Comparison of ENCODE assay signal across 7 cellular contexts in genomic region chr1:231419147-231419546, GRCh38. TPM values are rescaled to one million over a fixed set of nuclear protein-coding genes. Genes with fewer than 3 reads are reported as not detected.
DNase-seq lines count a peak whose midpoint lies in the region; ATAC-seq and TF ChIP-seq lines count a peak whose summit lies in the region.

No MANE protein-coding gene starts in this region.

- 25% methylated on average over 1 of the region's 1 CpG for WGBS in right cardiac atrium

- intact Hi-C loops in activated CD4-positive, alpha-beta memory T cell treated with anti-CD3 and anti-CD28 coated beads for 36 hours (cut with micrococcal nuclease) = loop anchor here (1.0 to 2.0 kb wide), 2 partner anchors 9 to 28 kb away; no protein-coding TSS in a partner anchor
- intact Hi-C loops in right cardiac atrium (cut with DNase I) = loop anchor here in 2 of 4 donors (10.0 kb wide), 2 partner anchors 54 to 64 kb away; no protein-coding TSS in a partner anchor

- H3K4me3 Mint-ChIP-seq in activated CD4-positive, alpha-beta memory T cell treated with anti-CD3 and anti-CD28 coated beads for 36 hours = peak overlapping the region; percentile 84
- H3K4me3 Mint-ChIP-seq in stimulated activated effector memory CD8-positive, alpha-beta T cell treated with anti-CD3 and anti-CD28 coated beads, Interleukin-12 subunit alpha, Interleukin-12 subunit beta, amount 100 ng/mL, for 72 hours = peak overlapping the region; percentile 82

- H3K4me1 ChIP-seq in right cardiac atrium (ENCODE audit: control insufficient read depth, insufficient read depth, low read length) = peaks cover 2% of the 10 kb centered on the region
- H3K4me1 ChIP-seq in foreskin keratinocyte = peaks cover 29% of the 10 kb centered on the region

- peaks cover 48% of the 10 kb centered on the region for H3K4me1 Mint-ChIP-seq in activated CD4-positive, alpha-beta memory T cell treated with anti-CD3 and anti-CD28 coated beads for 36 hours (ENCODE audit: low read depth)
- H3K4me1 Mint-ChIP-seq in stimulated activated effector memory CD8-positive, alpha-beta T cell treated with anti-CD3 and anti-CD28 coated beads, Interleukin-12 subunit alpha, Interleukin-12 subunit beta, amount 100 ng/mL, for 72 hours = peaks cover 39% of the 10 kb centered on the region

- POLR2A ChIA-PET in activated CD4-positive, alpha-beta memory T cell treated with anti-CD3 and anti-CD28 coated beads for 36 hours (lab: Charles Lee) = no interaction called here

- H3K9me3 ChIP-seq in right cardiac atrium (ENCODE audit: control insufficient read depth, low read length) = no peaks in the 10 kb centered on the region

- peaks cover 8% of the 10 kb centered on the region for H3K36me3 Mint-ChIP-seq in activated CD4-positive, alpha-beta memory T cell treated with anti-CD3 and anti-CD28 coated beads for 36 hours
- peaks cover 62% of the 10 kb centered on the region for H3K36me3 Mint-ChIP-seq in stimulated activated effector memory CD8-positive, alpha-beta T cell treated with anti-CD3 and anti-CD28 coated beads, Interleukin-12 subunit alpha, Interleukin-12 subunit beta, amount 100 ng/mL, for 72 hours

- no peak for ATAC-seq in right cardiac atrium
- no peak for ATAC-seq in stimulated activated effector memory CD8-positive, alpha-beta T cell treated with anti-CD3 and anti-CD28 coated beads, Interleukin-12 subunit alpha, Interleukin-12 subunit beta, amount 100 ng/mL, for 72 hours
- ATAC-seq in GM21515 (IDR thresholded peaks at IDR 0.05; ENCODE audit: unreplicated experiment) = no peak
- ATAC-seq in foreskin keratinocyte = no peak

- H3K4me3 ChIP-seq in HFF-Myc (replicated peaks; ENCODE audit: low read depth, low read length) = peak overlapping the region; percentile 88
- H3K4me3 ChIP-seq in right cardiac atrium (ENCODE audit: low read length) = peak overlapping the region; percentile 93

- H3K9me3 Mint-ChIP-seq in activated CD4-positive, alpha-beta memory T cell treated with anti-CD3 and anti-CD28 coated beads for 36 hours = no peaks in the 10 kb centered on the region
- H3K9me3 Mint-ChIP-seq in stimulated activated effector memory CD8-positive, alpha-beta T cell treated with anti-CD3 and anti-CD28 coated beads, Interleukin-12 subunit alpha, Interleukin-12 subunit beta, amount 100 ng/mL, for 72 hours = no peaks in the 10 kb centered on the region

- no peaks in the 10 kb centered on the region for H3K27me3 ChIP-seq in right cardiac atrium (ENCODE audit: control insufficient read depth, insufficient read depth)
- no peaks in the 10 kb centered on the region for H3K27me3 ChIP-seq in foreskin keratinocyte

- CTCF ChIA-PET in activated CD4-positive, alpha-beta memory T cell treated with anti-CD3 and anti-CD28 coated beads for 36 hours (lab: Charles Lee) = no interaction called here

- no peak overlapping the region for H3K27ac Mint-ChIP-seq in activated CD4-positive, alpha-beta memory T cell treated with anti-CD3 and anti-CD28 coated beads for 36 hours
- H3K27ac Mint-ChIP-seq in stimulated activated effector memory CD8-positive, alpha-beta T cell treated with anti-CD3 and anti-CD28 coated beads, Interleukin-12 subunit alpha, Interleukin-12 subunit beta, amount 100 ng/mL, for 72 hours = no peak overlapping the region

- TF ChIP-seq CTCF in HFF-Myc (IDR thresholded peaks at IDR 0.05; ENCODE audit: low read depth, low read length, missing control alignments) (no peak), foreskin keratinocyte (conservative IDR thresholded peaks at IDR 0.05) (no peak)

- no peaks in the 10 kb centered on the region for H3K27me3 Mint-ChIP-seq in activated CD4-positive, alpha-beta memory T cell treated with anti-CD3 and anti-CD28 coated beads for 36 hours

- DNase-seq in HFF-Myc (ENCODE audit: extremely low read depth, low read depth) (no peak), right cardiac atrium (no peak), foreskin keratinocyte (no peak), NCI-H1694 treated with DMSO at 0.1 percent for 48 hours (lab: John Stamatoyannopoulos, UW) (no peak)
- no peak for DNase-seq in activated CD4-positive, alpha-beta memory T cell treated with anti-CD3 and anti-CD28 coated beads for 36 hours
- no peak for DNase-seq in stimulated activated effector memory CD8-positive, alpha-beta T cell treated with anti-CD3 and anti-CD28 coated beads, Interleukin-12 subunit alpha, Interleukin-12 subunit beta, amount 100 ng/mL, for 72 hours (ENCODE audit: low spot score in 2 of 2)

- no peak overlapping the region for H3K27ac ChIP-seq in right cardiac atrium (ENCODE audit: low read length)
- no peak overlapping the region for H3K27ac ChIP-seq in foreskin keratinocyte

RNA-seq across cellular contexts. Expression of gene EGLN1, which starts 2.9 kb away (rescaled TPM):
- total RNA-seq in activated CD4-positive, alpha-beta memory T cell treated with anti-CD3 and anti-CD28 coated beads for 36 hours = 10 to 100 TPM; 15.8 to 16.2 TPM
- total RNA-seq in right cardiac atrium (10 to 100 TPM; 54.1 to 79.9 (median 71.0) TPM), foreskin keratinocyte (18.6 and 19.5 TPM in 2 replicates)
- polyA plus RNA-seq in right cardiac atrium (27.9 TPM), foreskin keratinocyte (4.0 and 4.4 TPM in 2 replicates)
